In the genomic region with DNA sequence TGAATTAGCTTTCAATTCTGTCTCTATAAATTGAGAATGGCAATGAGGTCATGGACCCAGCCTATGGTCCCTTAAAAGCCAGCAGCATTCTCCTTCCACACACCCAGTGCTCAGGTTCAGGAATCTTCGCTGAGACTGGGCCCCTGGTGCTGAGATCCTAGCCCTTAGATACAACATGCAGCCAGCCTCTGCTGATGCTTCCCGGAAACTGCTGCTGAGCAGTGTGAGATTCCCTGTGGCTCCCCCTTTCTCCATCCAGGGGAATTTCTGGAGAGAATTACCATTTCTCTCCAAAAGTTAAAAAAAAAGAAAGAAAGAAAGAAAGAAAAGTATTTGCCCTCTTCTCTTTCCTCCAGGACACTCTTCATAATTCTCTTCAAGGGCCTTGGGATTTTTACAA, we compare ENCODE assay signal across 12 cellular contexts. TPM values are rescaled to one million over a fixed set of nuclear protein-coding genes. Genes with fewer than 3 reads are reported as not detected.
DNase-seq lines count a peak whose midpoint lies in the region; TF ChIP-seq lines count a peak whose summit lies in the region.
"Had no signal": no experiment of that assay in that cellular context is flagged by ENCODE, and none has a peak within 500 bp of the region (broad histone marks: within the 10 kb centered on the region; RNA-seq: fewer than 3 reads in every experiment).

No MANE protein-coding gene starts in this region.

- TF ChIP-seq CTCF in HFF-Myc (IDR thresholded peaks at IDR 0.05; ENCODE audit: low read depth, low read length, missing control alignments) (peak; percentile 17), astrocyte of the cerebellum (IDR thresholded peaks at IDR 0.05; ENCODE audit: low read depth, low read length, missing control alignments) (peak; percentile 25), hepatocyte (IDR thresholded peaks at IDR 0.05; ENCODE audit: poor library complexity) (no peak), vagina (IDR thresholded peaks at IDR 0.05) (no peak), esophagus muscularis mucosa (IDR thresholded peaks at IDR 0.05) (no peak), tibial nerve (IDR thresholded peaks at IDR 0.05) (peak in 1 of 5 experiments; percentile 21)

- in situ Hi-C loops in astrocyte of the cerebellum (cut with HindIII; ENCODE audit: low sequenced_read_pairs) = no loop called here

- no peaks in the 10 kb centered on the region for H4K20me1 ChIP-seq in hepatocyte (ENCODE audit: insufficient read depth, poor library complexity, severe bottlenecking)

- no peak overlapping the region for H3K4me3 ChIP-seq in HFF-Myc (replicated peaks; ENCODE audit: low read depth, low read length)
- H3K4me3 ChIP-seq in astrocyte of the cerebellum (ENCODE audit: low read depth, low read length) = no peak overlapping the region
- H3K4me3 ChIP-seq in hepatocyte = no peak overlapping the region
- no peak overlapping the region for H3K4me3 ChIP-seq in vagina
- H3K4me3 ChIP-seq in esophagus muscularis mucosa = no peak overlapping the region
- no peak overlapping the region for H3K4me3 ChIP-seq in tibial nerve
- H3K4me3 ChIP-seq: thyroid gland had no signal

- intact Hi-C loops in vagina (cut with DNase I) (no loop called here), esophagus muscularis mucosa (cut with DNase I) (no loop called here)

- H3K4me2 ChIP-seq in hepatocyte = no peak overlapping the region

- no peak for DNase-seq in HFF-Myc (ENCODE audit: extremely low read depth, low read depth)
- no peak for DNase-seq in astrocyte of the cerebellum (ENCODE audit: low read depth)
- peak; percentile 25 for DNase-seq in hepatocyte (ENCODE audit: low spot score)
- DNase-seq in vagina (ENCODE audit: extremely low spot score in 2 of 2) = no peak
- DNase-seq in activated naive CD4-positive, alpha-beta T cell treated with Interleukin-2 at 50 U/mL for 16 hours = no peak
- DNase-seq in esophagus muscularis mucosa (ENCODE audit: extremely low spot score) = no peak
- no peak for DNase-seq in tibial nerve (ENCODE audit: low spot score in 2 of 2)
- DNase-seq: naive thymus-derived CD8-positive, alpha-beta T cell; NCI-H1105; NK-92 treated with Interleukin-12 subunit alpha and Interleukin-12 subunit beta, amount 100 ng/mL, for 24 hours; stimulated activated CD4-positive, alpha-beta T cell treated with anti-CD3 and anti-CD28 coated beads, Interleukin-1b, Interleukin-23, amount 100 ng/mL, for 48 hours had no signal

- no peaks in the 10 kb centered on the region for H3K9me3 ChIP-seq in hepatocyte (ENCODE audit: low read depth)
- no peaks in the 10 kb centered on the region for H3K9me3 ChIP-seq in vagina
- H3K9me3 ChIP-seq in esophagus muscularis mucosa = no peaks in the 10 kb centered on the region
- no peaks in the 10 kb centered on the region for H3K9me3 ChIP-seq in tibial nerve
- H3K9me3 ChIP-seq: thyroid gland had no signal

- WGBS in hepatocyte (ENCODE audit: low lambda C conversion rate, missing lambda C conversion rate) = 62% methylated on average over 2 of the region's 2 CpGs
- 78% methylated on average over 2 of the region's 2 CpGs for WGBS in esophagus muscularis mucosa
- WGBS in tibial nerve, 2 donors = 17 to 90% methylated on average over 2 of the region's 2 CpGs

- no peak for TF ChIP-seq EP300 in esophagus muscularis mucosa (IDR thresholded peaks at IDR 0.05)
- TF ChIP-seq EP300 in tibial nerve (IDR thresholded peaks at IDR 0.05) = no peak

- H3K4me1 ChIP-seq in hepatocyte (ENCODE audit: insufficient read depth) (no peaks in the 10 kb centered on the region), vagina (no peaks in the 10 kb centered on the region), esophagus muscularis mucosa (no peaks in the 10 kb centered on the region), tibial nerve (no peaks in the 10 kb centered on the region)
- H3K4me1 ChIP-seq: thyroid gland had no signal

- H2AFZ ChIP-seq in hepatocyte = no peak overlapping the region

- TF ChIP-seq POLR2A in vagina (IDR thresholded peaks at IDR 0.05) (no peak), esophagus muscularis mucosa (IDR thresholded peaks at IDR 0.05; ENCODE audit: low read depth) (no peak), tibial nerve (IDR thresholded peaks at IDR 0.05) (no peak)

- H3K9me2 ChIP-seq in hepatocyte (replicated peaks; ENCODE audit: insufficient read depth) = no peaks in the 10 kb centered on the region

- no peaks in the 10 kb centered on the region for H3K79me2 ChIP-seq in hepatocyte

- H3K36me3 ChIP-seq in hepatocyte (replicated peaks; ENCODE audit: insufficient read depth, low read depth) = no peaks in the 10 kb centered on the region
- no peaks in the 10 kb centered on the region for H3K36me3 ChIP-seq in vagina
- H3K36me3 ChIP-seq in esophagus muscularis mucosa = no peaks in the 10 kb centered on the region
- H3K36me3 ChIP-seq in tibial nerve = no peaks in the 10 kb centered on the region
- H3K36me3 ChIP-seq: thyroid gland had no signal

- no peak overlapping the region for H3K27ac ChIP-seq in hepatocyte
- no peak overlapping the region for H3K27ac ChIP-seq in vagina
- no peak overlapping the region for H3K27ac ChIP-seq in esophagus muscularis mucosa (replicated peaks in 1 of 4)
- H3K27ac ChIP-seq in tibial nerve = no peak overlapping the region
- H3K27ac ChIP-seq: thyroid gland had no signal

- H3K27me3 ChIP-seq in hepatocyte = no peaks in the 10 kb centered on the region
- H3K27me3 ChIP-seq in vagina = no peaks in the 10 kb centered on the region
- no peaks in the 10 kb centered on the region for H3K27me3 ChIP-seq in esophagus muscularis mucosa
- H3K27me3 ChIP-seq in tibial nerve = no peaks in the 10 kb centered on the region
- H3K27me3 ChIP-seq: thyroid gland had no signal

RNA-seq across cellular contexts. Expression of a gene that starts 31.7 kb away (rescaled TPM):
- total RNA-seq in hepatocyte = 31.3 and 35.4 TPM in 2 replicates
- 9.3 and 9.5 TPM in 2 replicates for polyA plus RNA-seq in hepatocyte
- total RNA-seq in vagina = 20.4 TPM
- total RNA-seq in esophagus muscularis mucosa = 10 to 100 TPM in 3 of 4 donors, 1 to 10 TPM in 1; 9.3 to 22.8 (median 17.3) TPM
- total RNA-seq in tibial nerve = 10 to 100 TPM in 3 of 4 donors, 1 to 10 TPM in 1; 4.3 to 30.8 (median 16.8) TPM

Comparison
In these comparisons a context has a peak if more than half of its experiments do, and no peak if none do; other contexts are left out.
1. CTCF ChIP-seq: peak in HFF-Myc (single experiment) and astrocyte of the cerebellum (single experiment); none in hepatocyte (single experiment), vagina (0 of 3) and esophagus muscularis mucosa (0 of 3).